ENCODE assay signal across 17 cellular contexts in the genomic region with DNA sequence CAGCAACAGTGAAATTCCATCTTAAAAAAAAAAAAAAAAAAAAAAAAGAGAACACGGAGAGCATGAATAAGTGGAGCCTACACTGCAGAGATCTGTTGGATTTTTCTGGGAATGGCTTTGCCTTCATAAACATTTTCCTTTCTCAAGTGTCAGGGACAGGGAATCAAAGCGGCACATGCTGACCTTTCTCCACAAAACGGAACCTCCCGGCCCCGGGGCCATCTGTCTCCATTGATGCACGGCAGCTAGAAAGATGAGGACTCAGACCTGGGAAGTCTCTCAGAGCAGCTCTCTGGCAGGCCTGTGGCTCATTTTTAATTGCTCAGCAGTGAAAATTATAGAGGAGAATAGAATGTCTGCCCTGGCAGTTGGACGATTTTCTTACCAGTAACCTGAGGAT.
"Had no signal": no experiment of that assay in that cellular context is flagged by ENCODE, and none has a peak within 500 bp of the region (broad histone marks: within the 10 kb centered on the region; RNA-seq: fewer than 3 reads in every experiment).

No MANE protein-coding gene starts in this region.

- DNase-seq: Kasumi-1, MM.1S, NCI-H1092 treated with DMSO at 0.1 percent for 48 hours, NCI-H1436, NCI-H187, NCI-H2029, NCI-H2081 treated with DMSO at 0.1 percent for 48 hours, NCI-H226, NCI-H446, NCI-H510A, NCI-H524 treated with DMSO at 0.1 percent for 48 hours, NCI-H82, Right ventricle myocardium superior, RPMI8226, SK-N-SH, SW 1271, T-cell had no signal
